In genomic region chr4:70700712-70701111, GRCh38 we compare ENCODE assay signal across 35 cellular contexts. TPM values are rescaled to one million over a fixed set of nuclear protein-coding genes. Genes with fewer than 3 reads are reported as not detected.
"Had no signal": no experiment of that assay in that cellular context is flagged by ENCODE, and none has a peak within 500 bp of the region (broad histone marks: within the 10 kb centered on the region; RNA-seq: fewer than 3 reads in every experiment).

No MANE protein-coding gene starts in this region.

- H3K27me3 Mint-ChIP-seq: activated CD4-positive, alpha-beta memory T cell treated with anti-CD3 and anti-CD28 coated beads for 36 hours; activated CD4-positive, alpha-beta T cell treated with anti-CD3 and anti-CD28 coated beads for 36 hours; activated CD4-positive, alpha-beta T cell treated with anti-CD3 and anti-CD28 coated beads, Interleukin-2, amount 10 ng/mL, durations not matched to agents 24 days and 14 days; activated CD8-positive, alpha-beta memory T cell treated with anti-CD3 and anti-CD28 coated beads, Interleukin-2, amount 10 ng/mL, durations not matched to agents 7 days and 5 days; activated naive CD4-positive, alpha-beta T cell treated with anti-CD3 and anti-CD28 coated beads, Interleukin-2, amount 50 U/mL, for 24 hours; activated naive CD8-positive, alpha-beta T cell treated with anti-CD3 and anti-CD28 coated beads for 36 hours; activated naive CD8-positive, alpha-beta T cell treated with anti-CD3 and anti-CD28 coated beads, Interleukin-2, amount 50 U/mL, for 24 hours; dendritic cell treated with granulocyte-macrophage colony-stimulating factor and Interleukin-4, amounts not matched to agents 40 ng/mL and 50 ng/mL, for 4 days had no signal

- ATAC-seq: activated CD4-positive, alpha-beta T cell treated with anti-CD3 and anti-CD28 coated beads for 36 hours; activated CD8-positive, alpha-beta memory T cell treated with anti-CD3 and anti-CD28 coated beads, Interleukin-2, amount 10 ng/mL, durations not matched to agents 7 days and 5 days; activated CD8-positive, alpha-beta T cell treated with anti-CD3 and anti-CD28 coated beads, Interleukin-2, amount 10 ng/mL, durations not matched to agents 7 days and 5 days; activated naive CD8-positive, alpha-beta T cell treated with anti-CD3 and anti-CD28 coated beads, Interleukin-2, amount 50 U/mL, for 24 hours; body of pancreas; heart left ventricle had no signal

- H3K36me3 ChIP-seq: adrenal gland, cardiac muscle cell had no signal

- H3K36me3 Mint-ChIP-seq: activated CD4-positive, alpha-beta memory T cell treated with anti-CD3 and anti-CD28 coated beads for 36 hours; activated CD8-positive, alpha-beta memory T cell treated with anti-CD3 and anti-CD28 coated beads, Interleukin-2, amount 10 ng/mL, durations not matched to agents 7 days and 5 days; activated naive CD4-positive, alpha-beta T cell treated with anti-CD3 and anti-CD28 coated beads, Interleukin-2, amount 50 U/mL, for 24 hours; activated naive CD8-positive, alpha-beta T cell treated with anti-CD3 and anti-CD28 coated beads for 36 hours had no signal

- DNase-seq: activated CD4-positive, alpha-beta memory T cell treated with anti-CD3 and anti-CD28 coated beads for 36 hours; activated CD4-positive, alpha-beta T cell treated with anti-CD3 and anti-CD28 coated beads for 36 hours; activated CD4-positive, alpha-beta T cell treated with anti-CD3 and anti-CD28 coated beads, Interleukin-2, amount 10 ng/mL, durations not matched to agents 24 days and 14 days; activated CD4-positive, CD25-positive, alpha-beta regulatory T cell; activated CD4-positive, CD25-positive, alpha-beta regulatory T cell treated with anti-CD3 and anti-CD28 coated beads, Interleukin-2, amount 50 U/mL, for 72 hours; activated CD8-positive, alpha-beta memory T cell treated with anti-CD3 and anti-CD28 coated beads, Interleukin-2, amount 10 ng/mL, durations not matched to agents 7 days and 5 days; activated CD8-positive, alpha-beta memory T cell treated with anti-CD3 and anti-CD28 coated beads, Interleukin-2, amount 50 U/mL, for 4 hours; activated CD8-positive, alpha-beta T cell treated with anti-CD3 and anti-CD28 coated beads, Interleukin-2, amount 10 ng/mL, durations not matched to agents 7 days and 5 days; activated effector memory CD4-positive, alpha-beta T cell treated with anti-CD3 and anti-CD28 coated beads, Interleukin-2, amount 50 U/mL, for 16 hours; activated naive CD4-positive, alpha-beta T cell treated with anti-CD3 and anti-CD28 coated beads for 36 hours; activated naive CD8-positive, alpha-beta T cell treated with anti-CD3 and anti-CD28 coated beads for 36 hours; activated naive CD8-positive, alpha-beta T cell treated with anti-CD3 and anti-CD28 coated beads, Interleukin-2, amount 50 U/mL, for 24 hours; activated T-cell treated with anti-CD3 and anti-CD28 coated beads, Interleukin-2, amount 50 U/mL, for 1 hour; activated T-cell treated with anti-CD3 and anti-CD28 coated beads, Interleukin-2, amount 50 U/mL, for 48 hours; adrenal gland; amygdala; aorta; body of pancreas; central memory CD4-positive, alpha-beta T cell; dorsolateral prefrontal cortex; effector memory CD4-positive, alpha-beta T cell; endodermal cell; erythroblast; foreskin fibroblast; glutamatergic neuron; heart left ventricle; T-helper 2 cell had no signal

- H3K27ac ChIP-seq: adrenal gland, body of pancreas, cardiac muscle cell, coronary artery, dorsolateral prefrontal cortex, heart left ventricle had no signal

- H3K9me3 ChIP-seq: adrenal gland, body of pancreas, heart left ventricle had no signal

- H3K27me3 ChIP-seq: adrenal gland, body of pancreas, cardiac muscle cell, dorsolateral prefrontal cortex, heart left ventricle had no signal

- H3K27ac Mint-ChIP-seq: activated CD4-positive, alpha-beta memory T cell treated with anti-CD3 and anti-CD28 coated beads for 36 hours; activated CD4-positive, alpha-beta T cell treated with anti-CD3 and anti-CD28 coated beads for 36 hours; activated CD4-positive, alpha-beta T cell treated with anti-CD3 and anti-CD28 coated beads, Interleukin-2, amount 10 ng/mL, durations not matched to agents 24 days and 14 days; activated CD8-positive, alpha-beta memory T cell treated with anti-CD3 and anti-CD28 coated beads, Interleukin-2, amount 10 ng/mL, durations not matched to agents 7 days and 5 days; activated CD8-positive, alpha-beta T cell treated with anti-CD3 and anti-CD28 coated beads, Interleukin-2, amount 10 ng/mL, durations not matched to agents 7 days and 5 days; activated naive CD4-positive, alpha-beta T cell treated with anti-CD3 and anti-CD28 coated beads for 36 hours; activated naive CD4-positive, alpha-beta T cell treated with anti-CD3 and anti-CD28 coated beads, Interleukin-2, amount 50 U/mL, for 24 hours; activated naive CD8-positive, alpha-beta T cell treated with anti-CD3 and anti-CD28 coated beads for 36 hours; activated naive CD8-positive, alpha-beta T cell treated with anti-CD3 and anti-CD28 coated beads, Interleukin-2, amount 50 U/mL, for 24 hours; activated T-helper 1 cell treated with anti-CD3 and anti-CD28 coated beads, Interleukin-12 subunit alpha, Interleukin-12 subunit beta, Interleukin-2, Interleukin-4 antibody, amounts not matched to agents 30 ng/mL and 10 ng/mL and 1 ng/mL, durations not matched to agents 14 hours and 24 hours and 36 hours; activated T-helper 2 cell treated with anti-CD3 and anti-CD28 coated beads, Interferon-gamma antibody, Interleukin-2, Interleukin-4, amounts not matched to agents 10 μg/mL and 5 μg/mL and 100 μg/mL, durations not matched to agents 14 hours and 24 hours and 36 hours; dendritic cell treated with granulocyte-macrophage colony-stimulating factor and Interleukin-4, amounts not matched to agents 40 ng/mL and 50 ng/mL, for 4 days; endodermal cell had no signal

- H3K4me3 ChIP-seq: adrenal gland, body of pancreas, cardiac muscle cell, coronary artery, dorsolateral prefrontal cortex, heart left ventricle had no signal

- H3K9me3 Mint-ChIP-seq: activated CD4-positive, alpha-beta memory T cell treated with anti-CD3 and anti-CD28 coated beads for 36 hours; activated CD4-positive, alpha-beta T cell treated with anti-CD3 and anti-CD28 coated beads, Interleukin-2, amount 10 ng/mL, durations not matched to agents 24 days and 14 days; activated naive CD4-positive, alpha-beta T cell treated with anti-CD3 and anti-CD28 coated beads for 36 hours; activated naive CD4-positive, alpha-beta T cell treated with anti-CD3 and anti-CD28 coated beads, Interleukin-2, amount 50 U/mL, for 24 hours; activated naive CD8-positive, alpha-beta T cell treated with anti-CD3 and anti-CD28 coated beads for 36 hours; activated naive CD8-positive, alpha-beta T cell treated with anti-CD3 and anti-CD28 coated beads, Interleukin-2, amount 50 U/mL, for 24 hours; activated T-helper 1 cell treated with anti-CD3 and anti-CD28 coated beads, Interleukin-12 subunit alpha, Interleukin-12 subunit beta, Interleukin-2, Interleukin-4 antibody, amounts not matched to agents 30 ng/mL and 10 ng/mL and 1 ng/mL, durations not matched to agents 14 hours and 24 hours and 36 hours; activated T-helper 2 cell treated with anti-CD3 and anti-CD28 coated beads, Interferon-gamma antibody, Interleukin-2, Interleukin-4, amounts not matched to agents 10 μg/mL and 5 μg/mL and 100 μg/mL, durations not matched to agents 14 hours and 24 hours and 36 hours; dendritic cell treated with granulocyte-macrophage colony-stimulating factor and Interleukin-4, amounts not matched to agents 40 ng/mL and 50 ng/mL, for 4 days; endodermal cell had no signal

- H3K4me3 Mint-ChIP-seq: activated CD4-positive, alpha-beta memory T cell treated with anti-CD3 and anti-CD28 coated beads for 36 hours; activated CD4-positive, alpha-beta T cell treated with anti-CD3 and anti-CD28 coated beads for 36 hours; activated CD4-positive, alpha-beta T cell treated with anti-CD3 and anti-CD28 coated beads, Interleukin-2, amount 10 ng/mL, durations not matched to agents 24 days and 14 days; activated CD8-positive, alpha-beta memory T cell treated with anti-CD3 and anti-CD28 coated beads, Interleukin-2, amount 10 ng/mL, durations not matched to agents 7 days and 5 days; activated CD8-positive, alpha-beta T cell treated with anti-CD3 and anti-CD28 coated beads, Interleukin-2, amount 10 ng/mL, durations not matched to agents 7 days and 5 days; activated naive CD4-positive, alpha-beta T cell treated with anti-CD3 and anti-CD28 coated beads for 36 hours; activated naive CD4-positive, alpha-beta T cell treated with anti-CD3 and anti-CD28 coated beads, Interleukin-2, amount 50 U/mL, for 24 hours; activated naive CD8-positive, alpha-beta T cell treated with anti-CD3 and anti-CD28 coated beads for 36 hours; activated naive CD8-positive, alpha-beta T cell treated with anti-CD3 and anti-CD28 coated beads, Interleukin-2, amount 50 U/mL, for 24 hours; activated T-helper 1 cell treated with anti-CD3 and anti-CD28 coated beads, Interleukin-12 subunit alpha, Interleukin-12 subunit beta, Interleukin-2, Interleukin-4 antibody, amounts not matched to agents 30 ng/mL and 10 ng/mL and 1 ng/mL, durations not matched to agents 14 hours and 24 hours and 36 hours; dendritic cell treated with granulocyte-macrophage colony-stimulating factor and Interleukin-4, amounts not matched to agents 40 ng/mL and 50 ng/mL, for 4 days; endodermal cell had no signal

RNA-seq across cellular contexts. Expression of gene JCHAIN, which starts 34.4 kb away (rescaled TPM):
- total RNA-seq: activated CD4-positive, alpha-beta memory T cell treated with anti-CD3 and anti-CD28 coated beads for 36 hours; activated CD4-positive, alpha-beta T cell treated with anti-CD3 and anti-CD28 coated beads for 36 hours; activated CD4-positive, alpha-beta T cell treated with anti-CD3 and anti-CD28 coated beads, Interleukin-2, amount 10 ng/mL, durations not matched to agents 24 days and 14 days; activated CD8-positive, alpha-beta memory T cell treated with anti-CD3 and anti-CD28 coated beads for 36 hours; activated CD8-positive, alpha-beta memory T cell treated with anti-CD3 and anti-CD28 coated beads, Interleukin-2, amount 10 ng/mL, durations not matched to agents 7 days and 5 days; activated CD8-positive, alpha-beta T cell treated with anti-CD3 and anti-CD28 coated beads, Interleukin-2, amount 10 ng/mL, durations not matched to agents 7 days and 5 days; activated naive CD4-positive, alpha-beta T cell treated with anti-CD3 and anti-CD28 coated beads for 36 hours; activated naive CD8-positive, alpha-beta T cell treated with anti-CD3 and anti-CD28 coated beads for 36 hours; activated T-helper 1 cell treated with anti-CD3 and anti-CD28 coated beads, Interleukin-12 subunit alpha, Interleukin-12 subunit beta, Interleukin-2, Interleukin-4 antibody, amounts not matched to agents 30 ng/mL and 10 ng/mL and 1 ng/mL, durations not matched to agents 14 hours and 24 hours and 36 hours; activated T-helper 2 cell treated with anti-CD3 and anti-CD28 coated beads, Interferon-gamma antibody, Interleukin-2, Interleukin-4, amounts not matched to agents 10 μg/mL and 5 μg/mL and 100 μg/mL, durations not matched to agents 14 hours and 24 hours and 36 hours; cardiac muscle cell; endodermal cell; T-helper 1 cell treated with Interleukin-12 subunit alpha and Interleukin-12 subunit beta and Interleukin-4 antibody, amounts not matched to agents 30 ng/mL and 1 ng/mL, for 36 hours had no signal
